In the genomic region with DNA sequence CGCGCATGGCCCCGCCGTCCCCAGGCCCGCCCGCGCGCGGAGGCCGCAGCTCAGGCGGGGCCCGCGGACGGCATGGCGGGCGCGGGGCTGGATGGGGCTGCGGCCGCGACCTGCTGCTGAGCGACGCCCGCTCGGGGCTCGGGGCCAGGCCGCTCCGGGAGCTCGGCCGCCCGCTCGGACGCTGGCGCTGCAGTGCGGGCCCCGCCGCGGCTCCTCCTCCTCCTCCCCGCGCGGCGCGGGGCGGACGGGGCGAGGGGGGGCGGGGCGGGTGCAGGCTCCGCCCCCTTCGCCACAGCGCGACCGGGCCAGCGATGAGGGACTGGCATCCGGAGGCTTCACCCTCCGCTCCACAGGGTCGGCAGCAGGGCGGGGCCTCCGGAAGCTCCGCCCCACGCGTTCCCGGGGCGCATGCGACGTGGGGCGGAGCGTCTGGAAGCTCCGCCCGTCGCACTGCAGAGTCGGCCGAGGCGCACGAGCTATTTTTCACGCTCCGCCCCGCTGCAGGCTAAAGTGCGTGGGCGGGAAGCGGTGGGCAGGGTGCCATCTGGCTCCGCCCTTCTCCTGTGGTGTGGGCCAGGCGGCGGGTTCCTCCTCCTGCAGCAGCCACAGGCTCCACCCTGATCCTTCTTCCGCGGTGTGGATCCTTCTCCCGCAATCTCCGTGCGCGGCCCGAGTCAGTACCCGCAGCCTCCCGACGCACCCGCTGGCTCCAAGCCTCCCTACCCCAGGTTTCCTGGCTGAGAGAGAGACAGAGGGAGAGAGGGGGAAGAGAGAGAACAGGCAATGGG, we compare ENCODE assay signal across 8 cellular contexts. TPM values are rescaled to one million over a fixed set of nuclear protein-coding genes. Genes with fewer than 3 reads are reported as not detected.
DNase-seq lines count a peak whose midpoint lies in the region; TF ChIP-seq lines count a peak whose summit lies in the region.
"Not testable (repeated sequence)": the region's sequence is repeated elsewhere in the genome, so short reads cannot be mapped to it uniquely, and the experiment has no call there.

PKD1 (minus strand) TSS at position 196 of the 788 bp plus-strand sequence. CDS start 209 bp downstream, outside the sequence.

- peak within 1 kb of the TSS; percentile 84 for H3K4me3 Mint-ChIP-seq in progenitor cell of endocrine pancreas (ENCODE audit: low read depth)

- H3K4me1 ChIP-seq in DOHH2 (ENCODE audit: control insufficient read depth, low read length), result peaks cover 11% of the 10 kb centered on the region

- peak within 1 kb of the TSS; percentile 82 for H3K27ac Mint-ChIP-seq in progenitor cell of endocrine pancreas

- H3K9me3 Mint-ChIP-seq in progenitor cell of endocrine pancreas (ENCODE audit: low read depth), result not testable (repeated sequence)

- not testable (repeated sequence) for H3K27ac ChIP-seq in DOHH2 (ENCODE audit: low read depth, low read length)
- peak within 1 kb of the TSS; percentile 59 for H3K27ac ChIP-seq in substantia nigra (ENCODE audit: low read depth, low read length, poor library complexity, severe bottlenecking)

- DNase-seq in Jurkat, Clone E6-1 (ENCODE audit: low read depth, low spot score), result peak; percentile 92
- peak; percentile 84 for DNase-seq in NOMO-1 treated with DMSO at 0.1 percent for 48 hours (lab: John Stamatoyannopoulos, UW; ENCODE audit: unreplicated experiment)
- peak; percentile 98 for DNase-seq in activated CD4-positive, alpha-beta T cell treated with anti-CD3 and anti-CD28 coated beads, Interleukin-2, amount 50 U/mL, for 1 hour
- peak; percentile 92 to 97 for DNase-seq in cardiac fibroblast (ENCODE audit: low read depth in 2 of 2)
- DNase-seq in hypothalamus (lab: John Stamatoyannopoulos, UW), result peak in 47 of 51 donors; percentile 31 to 96 (median 85)
- DNase-seq in progenitor cell of endocrine pancreas (ENCODE audit: low spot score, unreplicated experiment), result peak; percentile 100
- DNase-seq in substantia nigra (lab: John Stamatoyannopoulos, UW), result peak in 48 of 49 donors; percentile 33 to 98 (median 81)

- H3F3A ChIP-seq in DOHH2 (ENCODE audit: control insufficient read depth, insufficient read depth), result not testable (repeated sequence)

- not testable (repeated sequence) for H3K79me2 ChIP-seq in DOHH2 (ENCODE audit: control insufficient read depth, low read length)

- H3K36me3 ChIP-seq in DOHH2 (ENCODE audit: control insufficient read depth, low read length), result not testable (repeated sequence)

- H3K4me3 ChIP-seq in DOHH2 (ENCODE audit: low read length), result peak within 1 kb of the TSS; percentile 77
- peak within 1 kb of the TSS; percentile 51 for H3K4me3 ChIP-seq in Jurkat, Clone E6-1 (ENCODE audit: low read length)
- peak within 1 kb of the TSS; percentile 54 to 55 for H3K4me3 ChIP-seq in cardiac fibroblast (replicated peaks in 1 of 2; ENCODE audit: low read depth in 2 of 2, low read length in 2 of 2)

- peak within 1 kb of the TSS; percentile 71 for H3K4me2 ChIP-seq in DOHH2 (ENCODE audit: low read length)

- H3K36me3 Mint-ChIP-seq in progenitor cell of endocrine pancreas (ENCODE audit: insufficient read depth), result not testable (repeated sequence)

- not testable (repeated sequence) for H3K27me3 Mint-ChIP-seq in progenitor cell of endocrine pancreas

- H3K27me3 ChIP-seq in DOHH2 (ENCODE audit: control insufficient read depth, low read length), result not testable (repeated sequence)

- H4K20me1 ChIP-seq in DOHH2 (ENCODE audit: control insufficient read depth, insufficient read depth, low read depth, low read length), result not testable (repeated sequence)

- TF ChIP-seq CTCF in DOHH2 (IDR thresholded peaks at IDR 0.05; ENCODE audit: low read depth, low read length, poor library complexity, severe bottlenecking); cardiac fibroblast (IDR thresholded peaks at IDR 0.05; ENCODE audit: low read depth, low read length); progenitor cell of endocrine pancreas (IDR thresholded peaks at IDR 0.05; ENCODE audit: unreplicated experiment): not testable (repeated sequence)

- H3K4me1 Mint-ChIP-seq in progenitor cell of endocrine pancreas (ENCODE audit: low read depth), result not testable (repeated sequence)

- H3K9me3 ChIP-seq in DOHH2 (ENCODE audit: control insufficient read depth, insufficient read depth, low read length), result not testable (repeated sequence)

- H3K9me2 ChIP-seq in DOHH2 (replicated peaks; ENCODE audit: control insufficient read depth, low read length), result not testable (repeated sequence)

RNA-seq across cellular contexts. Expression of gene PKD1, which starts in this region (rescaled TPM):
- polyA plus RNA-seq in Jurkat, Clone E6-1 (2012; ENCODE audit: insufficient read depth, insufficient read length), result 75.1 TPM
- 96.2 and 97.8 TPM in 2 replicates for total RNA-seq in progenitor cell of endocrine pancreas
